In the genomic region with DNA sequence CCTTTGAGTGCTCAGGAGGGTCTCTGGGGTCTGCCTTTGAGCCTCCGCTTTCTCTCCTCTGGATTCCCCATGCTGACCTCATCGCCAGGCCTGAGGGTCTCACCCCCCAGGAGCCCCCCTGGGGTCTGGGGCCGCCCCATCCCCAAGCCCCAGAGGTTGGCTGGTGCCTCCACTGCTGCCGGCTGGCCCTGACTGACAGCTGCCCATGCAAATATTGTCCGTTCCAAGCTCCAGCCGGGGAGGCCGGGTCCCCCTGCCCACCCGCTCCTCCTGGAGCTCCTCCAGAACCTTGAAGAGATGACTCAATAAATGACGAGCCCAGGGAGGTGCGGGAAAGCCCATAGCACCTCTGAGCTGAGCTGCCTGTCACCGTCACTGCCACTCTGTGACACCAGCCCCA, we compare ENCODE assay signal across 22 cellular contexts.
DNase-seq lines count a peak whose midpoint lies in the region; TF ChIP-seq lines count a peak whose summit lies in the region.
"Had no signal": no experiment of that assay in that cellular context is flagged by ENCODE, and none has a peak within 500 bp of the region (broad histone marks: within the 10 kb centered on the region; RNA-seq: fewer than 3 reads in every experiment).

No MANE protein-coding gene starts in this region.

- H3K14ac ChIP-seq in neuronal stem cell (ENCODE audit: low read length), result no peak overlapping the region

- H2BK12ac ChIP-seq in neuronal stem cell (ENCODE audit: low read length), result no peak overlapping the region

- peak overlapping the region; percentile 45 for H3K18ac ChIP-seq in neuronal stem cell (ENCODE audit: low read length)

- no peak for DNase-seq in WERI-Rb-1
- DNase-seq in neuronal stem cell (ENCODE audit: low spot score), result no peak
- no peak for DNase-seq in anterior cingulate cortex (lab: John Stamatoyannopoulos, UW)
- DNase-seq in activated naive CD4-positive, alpha-beta T cell (lab: John Stamatoyannopoulos, UW), result no peak
- DNase-seq: 8988T; ACHN; BE2C; C1 segment of cervical spinal cord; CD4-positive, alpha-beta memory T cell; CD4-positive, CD25-positive, alpha-beta regulatory T cell; CD8-positive, alpha-beta memory T cell; COR-L47; DMS 273 treated with DMSO at 0.1 percent for 48 hours; DMS153; DMS53; DMS79; DND-41; EL; GDM1 had no signal

- no peak overlapping the region for H3K9ac ChIP-seq in neuronal stem cell (ENCODE audit: low read depth, low read length, poor library complexity)
- H3K9ac ChIP-seq: BLaER1 had no signal

- H2AK5ac ChIP-seq in neuronal stem cell (ENCODE audit: low read depth, low read length), result peak overlapping the region; percentile 40

- H3K9me3 ChIP-seq in WERI-Rb-1 (ENCODE audit: severe bottlenecking), result peaks cover 3% of the 10 kb centered on the region
- peaks cover 0 to 3% of the 10 kb centered on the region in 2 donors for H3K9me3 ChIP-seq in neuronal stem cell (replicated peaks in 1 of 2; ENCODE audit: control insufficient read depth in 2 of 2, insufficient read depth in 1 of 2, low read depth in 1 of 2, low read length in 2 of 2)
- H3K9me3 ChIP-seq: BE2C had no signal

- H2BK15ac ChIP-seq in neuronal stem cell (ENCODE audit: low read length), result peak overlapping the region; percentile 15

- H2AFZ ChIP-seq in neuronal stem cell (ENCODE audit: low read length), result no peak overlapping the region

- peaks cover 17% of the 10 kb centered on the region; the same call in 1 of the 2 replicates for H3K36me3 ChIP-seq in WERI-Rb-1
- no peaks in the 10 kb centered on the region for H3K36me3 ChIP-seq in neuronal stem cell (replicated peaks in 1 of 2; ENCODE audit: control insufficient read depth in 2 of 2, insufficient read depth in 2 of 2, low read length in 2 of 2)
- H3K36me3 ChIP-seq: BE2C, BLaER1 had no signal

- no peak overlapping the region for H3K4me2 ChIP-seq in neuronal stem cell (ENCODE audit: insufficient read depth, low read length, poor library complexity, severe bottlenecking)

- H3K79me1 ChIP-seq in neuronal stem cell (ENCODE audit: low read depth, low read length), result peaks cover 3% of the 10 kb centered on the region

- no peak overlapping the region for H4K91ac ChIP-seq in neuronal stem cell (ENCODE audit: low read depth, low read length, poor library complexity)

- TF ChIP-seq CTCF in WERI-Rb-1 (IDR thresholded peaks at IDR 0.05; ENCODE audit: low read depth, low read length), result no peak

- H3K27me3 ChIP-seq in WERI-Rb-1 (ENCODE audit: insufficient read depth, low read depth, severe bottlenecking) (no peaks in the 10 kb centered on the region), neuronal stem cell (ENCODE audit: control insufficient read depth in 3 of 3, insufficient read depth in 3 of 3, low read depth in 1 of 3, low read length in 3 of 3) (peaks cover 0 to 7% (median 2%) of the 10 kb centered on the region in 3 experiments)
- H3K27me3 ChIP-seq: BLaER1 had no signal

- H4K8ac ChIP-seq in neuronal stem cell (ENCODE audit: low read depth, low read length), result no peak overlapping the region

- H3K4me3 ChIP-seq in WERI-Rb-1 (ENCODE audit: low read depth, low read length), result no peak overlapping the region
- no peak overlapping the region for H3K4me3 ChIP-seq in neuronal stem cell (ENCODE audit: low read length in 2 of 2)
- H3K4me3 ChIP-seq: BLaER1, GM12878 had no signal

- no CpG with 5 or more reads among the region's 11 CpGs for WGBS in neuronal stem cell (ENCODE audit: extremely low coverage in 2 of 2, insufficient read length in 2 of 2, insufficient replicate concordance in 1 of 2), 2 donors

- H3K4me1 ChIP-seq in neuronal stem cell (ENCODE audit: control insufficient read depth in 2 of 2, insufficient read depth in 1 of 2, low read depth in 1 of 2, low read length in 2 of 2), result peaks cover 0 to 3% of the 10 kb centered on the region in 2 donors
- H3K4me1 ChIP-seq: BE2C had no signal

- no peak overlapping the region for H3K23ac ChIP-seq in neuronal stem cell (ENCODE audit: low read depth, low read length, poor library complexity)

- no peak overlapping the region for H3K4ac ChIP-seq in neuronal stem cell (ENCODE audit: low read length)

- H2BK120ac ChIP-seq in neuronal stem cell (ENCODE audit: low read depth, low read length), result no peak overlapping the region

- H3K27ac ChIP-seq in WERI-Rb-1 (peak overlapping the region; percentile 17), angular gyrus (ENCODE audit: low read depth, low read length) (peak overlapping the region; percentile 9), neuronal stem cell (replicated peaks; ENCODE audit: low read length) (no peak overlapping the region)
- H3K27ac ChIP-seq: BLaER1 had no signal

- no peak overlapping the region for H2BK5ac ChIP-seq in neuronal stem cell (ENCODE audit: low read length)
